Comparison of ENCODE assay signal across 12 cellular contexts in genomic region chr13:45207319-45207718, GRCh38. TPM values are rescaled to one million over a fixed set of nuclear protein-coding genes. Genes with fewer than 3 reads are reported as not detected.
DNase-seq lines count a peak whose midpoint lies in the region; ATAC-seq and TF ChIP-seq lines count a peak whose summit lies in the region.
"Had no signal": no experiment of that assay in that cellular context is flagged by ENCODE, and none has a peak within 500 bp of the region (broad histone marks: within the 10 kb centered on the region; RNA-seq: fewer than 3 reads in every experiment).

No MANE protein-coding gene starts in this region.

- no peak overlapping the region for H3K9ac ChIP-seq in fibroblast of lung (ENCODE audit: insufficient read depth, low read length)

- H2AFZ ChIP-seq in PC-9 (no peak overlapping the region), fibroblast of lung (ENCODE audit: low read length) (no peak overlapping the region)

- peaks cover 19% of the 10 kb centered on the region for H3F3A ChIP-seq in PC-9 (ENCODE audit: insufficient read depth, low read depth)

- H3K4me1 ChIP-seq in PC-9 (replicated peaks; ENCODE audit: insufficient read depth) (peaks cover 45% of the 10 kb centered on the region), fibroblast of lung (ENCODE audit: control insufficient read depth, extremely low read depth, insufficient read depth, low read length) (peaks cover 14% of the 10 kb centered on the region)

- BruUV-seq in PC-9 (replicated peaks; lab: Mats Ljungman, UMichigan) = no TSS peak

- H3K36me3 ChIP-seq in PC-9 (ENCODE audit: low read depth) (peaks cover 29% of the 10 kb centered on the region), fibroblast of lung (ENCODE audit: control insufficient read depth, insufficient read depth, low read length) (peaks cover 1% of the 10 kb centered on the region)

- no peak overlapping the region for H3K4me2 ChIP-seq in PC-9
- no peak overlapping the region for H3K4me2 ChIP-seq in fibroblast of lung (ENCODE audit: extremely low read depth, insufficient read depth, low read length)

- H3K27me3 ChIP-seq in PC-9 (ENCODE audit: insufficient read depth, low read depth) = no peaks in the 10 kb centered on the region
- H3K27me3 ChIP-seq in fibroblast of lung (ENCODE audit: control insufficient read depth, insufficient read depth, low read length) = no peaks in the 10 kb centered on the region
- H3K27me3 ChIP-seq: MG63 had no signal

- TF ChIP-seq CTCF in PC-9 (conservative IDR thresholded peaks at IDR 0.05) (no peak), fibroblast of lung (conservative IDR thresholded peaks at IDR 0.05 in 1 of 2, IDR thresholded peaks at IDR 0.05 in 1 of 2; ENCODE audit: low read depth in 1 of 2, low read length in 2 of 2) (no peak)

- CTCF ChIA-PET in PC-9 (lab: Charles Lee) = no interaction called here

- DNase-seq in NCI-H1092 treated with DMSO at 0.1 percent for 48 hours (lab: John Stamatoyannopoulos, UW) (peak; percentile 93), PC-9 (no peak), fibroblast of lung (ENCODE audit: low read depth in 2 of 2) (peak in 1 of 2 donors; percentile 34), activated T-cell treated with anti-CD3 and anti-CD28 coated beads for 4 hours (no peak)
- DNase-seq: activated CD4-positive, alpha-beta T cell treated with anti-CD3 and anti-CD28 coated beads, Interleukin-2, amount 50 U/mL, for 4 hours; aorta; DND-41; mesendoderm had no signal

- H3K79me2 ChIP-seq in PC-9 (ENCODE audit: low read depth) (peaks cover 17% of the 10 kb centered on the region), fibroblast of lung (ENCODE audit: control insufficient read depth, insufficient read depth, low read length) (no peaks in the 10 kb centered on the region)

- POLR2A ChIA-PET in PC-9 (lab: Charles Lee; ENCODE audit: unreplicated experiment) = interaction anchor here (0.8 kb wide), 1 partner anchor 130 kb away, joined by 5 read pairs; no protein-coding TSS in a partner anchor

- H3K27ac ChIP-seq in PC-9 = peak overlapping the region; percentile 85
- H3K27ac ChIP-seq in fibroblast of lung (ENCODE audit: insufficient read depth, low read length) = peak overlapping the region; percentile 73
- H3K27ac ChIP-seq in skin epidermis = peak overlapping the region in 17 of 21 experiments; percentile 10 to 80 (median 46)

- no peak overlapping the region for H3K4me3 ChIP-seq in PC-9
- no peak overlapping the region for H3K4me3 ChIP-seq in fibroblast of lung (replicated peaks in 1 of 4; ENCODE audit: control extremely low read depth in 1 of 4, insufficient read depth in 1 of 4, low read depth in 3 of 4, low read length in 4 of 4)
- no peak overlapping the region for H3K4me3 ChIP-seq in skin epidermis
- H3K4me3 ChIP-seq: MG63 had no signal

- H4K20me1 ChIP-seq in PC-9 (ENCODE audit: insufficient read depth) = no peaks in the 10 kb centered on the region
- H4K20me1 ChIP-seq in fibroblast of lung (ENCODE audit: control insufficient read depth, extremely low read depth, insufficient read depth, low read length) = no peaks in the 10 kb centered on the region

- ATAC-seq in GM18870 (IDR thresholded peaks at IDR 0.05; ENCODE audit: unreplicated experiment) (no peak), GM18868 (IDR thresholded peaks at IDR 0.05; ENCODE audit: unreplicated experiment) (no peak)

- intact Hi-C loops in PC-9 (cut with micrococcal nuclease; ENCODE audit: unreplicated experiment) = loop anchor here (2.0 to 10.0 kb wide), 4 partner anchors 13 to 160 kb away; partner anchors contain the start of gene GTF2F2

- peaks cover 13% of the 10 kb centered on the region; the same call in 1 of the 2 replicates for H3K9me3 ChIP-seq in PC-9 (ENCODE audit: insufficient read depth, low read depth)
- H3K9me3 ChIP-seq in fibroblast of lung (ENCODE audit: control insufficient read depth, insufficient read depth, low read depth, low read length) = no peaks in the 10 kb centered on the region
- H3K9me3 ChIP-seq: MG63 had no signal

- no peaks in the 10 kb centered on the region; the same call in 1 of the 2 replicates for H3K9me2 ChIP-seq in PC-9 (ENCODE audit: insufficient read depth)

RNA-seq across cellular contexts. Expression of gene KCTD4, which starts 6.5 kb away (rescaled TPM):
- total RNA-seq in PC-9 (2021) (not detected in 2 replicates), fibroblast of lung (under 0.01 TPM in 1 of 2 replicates, not detected in the other)
- 0.07 and 0.54 TPM in 2 replicates for polyA plus RNA-seq in fibroblast of lung
- polyA plus RNA-seq in fibroblast of lung (2012) = 0.06 and 0.40 TPM in 2 replicates
- polyA minus RNA-seq in fibroblast of lung (ENCODE audit: low replicate concordance) = not detected in 2 replicates
